In the genomic region with DNA sequence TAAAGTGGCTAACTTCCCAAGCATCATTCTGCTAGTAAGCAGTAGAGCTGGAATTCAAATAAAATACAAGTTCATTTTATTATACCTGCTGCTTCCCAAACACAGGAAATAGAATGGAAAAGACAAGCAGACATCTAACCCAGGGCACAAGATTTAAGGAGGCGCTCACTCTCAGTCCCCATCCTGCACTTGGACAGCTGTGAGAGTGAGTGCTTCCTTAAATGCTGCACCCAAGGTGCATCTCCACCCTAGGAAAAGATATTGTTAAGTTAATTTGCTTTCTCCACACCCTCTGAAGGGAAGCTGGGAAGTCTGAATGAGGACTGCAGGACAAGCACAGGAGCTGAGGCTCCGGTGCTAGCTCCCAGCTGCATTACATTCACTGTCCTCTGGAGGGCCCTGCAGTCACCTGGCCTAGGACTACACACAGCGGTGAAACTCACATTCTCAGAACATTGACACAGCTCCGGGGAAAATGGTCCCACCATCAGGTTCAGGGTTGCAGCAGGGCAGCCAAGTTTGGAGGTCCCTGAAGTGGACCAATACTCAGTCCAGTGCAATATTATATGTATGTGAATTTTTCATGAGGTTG, we compare ENCODE assay signal across 9 cellular contexts. TPM values are rescaled to one million over a fixed set of nuclear protein-coding genes. Genes with fewer than 3 reads are reported as not detected.
A peak's percentile ranks its signal among the peaks of the same experiment; 100 is the strongest.
DNase-seq lines count a peak whose midpoint lies in the region; ATAC-seq, FAIRE-seq and TF ChIP-seq lines count a peak whose summit lies in the region.
"Had no signal": no experiment of that assay in that cellular context is flagged by ENCODE, and none has a peak within 500 bp of the region (broad histone marks: within the 10 kb centered on the region; RNA-seq: fewer than 3 reads in every experiment).

No MANE protein-coding gene starts in this region.

- H3K4me3 ChIP-seq in K562, result no peak overlapping the region
- H3K4me3 ChIP-seq in naive thymus-derived CD4-positive, alpha-beta T cell (ENCODE audit: low read length), result no peak overlapping the region

- no peak for TF ChIP-seq POLR2A in K562 (conservative IDR thresholded peaks at IDR 0.05)

- TF ChIP-seq CTCF in K562 (IDR thresholded peaks at IDR 0.05 in 2 of 3, conservative IDR thresholded peaks at IDR 0.05 in 1 of 3; ENCODE audit: insufficient read depth in 2 of 3, low read depth in 1 of 3, low read length in 3 of 3), result peak; percentile 47 to 60 (median 50)

- POLR2A ChIA-PET in K562 (lab: Yijun Ruan, JAX), result interaction anchor here (0.6 to 1.2 kb wide), 4 partner anchors 10 to 933 kb away, joined by 3 to 5 read pairs (median 3); no protein-coding TSS in a partner anchor
- POLR2A ChIA-PET in naive thymus-derived CD4-positive, alpha-beta T cell (lab: Charles Lee), result no interaction called here

- H3K36me3 ChIP-seq in K562 (ENCODE audit: control insufficient read depth, insufficient read depth, low read length), result peaks cover 21% of the 10 kb centered on the region; the same call in 2 of the 3 replicates
- peaks cover 0 to 34% (median 0%) of the 10 kb centered on the region in 3 experiments for H3K36me3 ChIP-seq in naive thymus-derived CD4-positive, alpha-beta T cell (ENCODE audit: control insufficient read depth in 2 of 3, insufficient read depth in 3 of 3, low read length in 3 of 3)

- TF ChIP-seq EP300 in Ishikawa (IDR thresholded peaks at IDR 0.05; ENCODE audit: borderline replicate concordance) (no peak), K562 (IDR thresholded peaks at IDR 0.05; ENCODE audit: low read length) (no peak)

- H3K79me2 ChIP-seq in K562 (ENCODE audit: control insufficient read depth, insufficient read depth, low read length), result no peaks in the 10 kb centered on the region

- peak; percentile 64 for TF ChIP-seq RAD21 in Ishikawa (IDR thresholded peaks at IDR 0.05; ENCODE audit: low read depth)
- no peak for TF ChIP-seq RAD21 in K562 (CRISPR knock-in tag; conservative IDR thresholded peaks at IDR 0.05 in 1 of 2, IDR thresholded peaks at IDR 0.05 in 1 of 2)

- H3K27ac ChIP-seq in K562 (ENCODE audit: extremely low read depth, low read depth, low read length), result no peak overlapping the region
- H3K27ac ChIP-seq in naive thymus-derived CD4-positive, alpha-beta T cell (ENCODE audit: low read depth, low read length), result no peak overlapping the region

- no peaks in the 10 kb centered on the region for H3K9me1 ChIP-seq in K562 (ENCODE audit: control insufficient read depth, insufficient read depth, low read length)

- H3K27me3 Mint-ChIP-seq in naive thymus-derived CD4-positive, alpha-beta T cell, result no peaks in the 10 kb centered on the region
- H3K27me3 Mint-ChIP-seq: T-cell had no signal

- H3K4me1 ChIP-seq in K562 (replicated peaks in 1 of 2; ENCODE audit: control insufficient read depth in 2 of 2, insufficient read depth in 2 of 2, low read length in 2 of 2), result no peaks in the 10 kb centered on the region
- H3K4me1 ChIP-seq in naive thymus-derived CD4-positive, alpha-beta T cell (ENCODE audit: control insufficient read depth in 2 of 2, insufficient read depth in 2 of 2, low read length in 2 of 2), result no peaks in the 10 kb centered on the region

- peak; percentile 11 for FAIRE-seq in K562 (lab: Jason Lieb, UNC)

- DNase-seq in GDM1 (lab: John Stamatoyannopoulos, UW) (peak; percentile 12), K562 (ENCODE audit: extremely low read depth in 1 of 4, low spot score in 3 of 4) (peak; percentile 26 to 35 (median 32)), mesenteric fat pad (ENCODE audit: low spot score) (no peak), NCI-H524 treated with DMSO at 0.1 percent for 48 hours (lab: John Stamatoyannopoulos, UW) (no peak), epidermal melanocyte (ENCODE audit: insufficient read length, low spot score) (no peak)
- peak in 2 of 9 donors; percentile 10 to 21 for DNase-seq in naive thymus-derived CD4-positive, alpha-beta T cell
- DNase-seq: left cardiac atrium had no signal

- in situ Hi-C loops in K562 (cut with MboI), result no loop called here

- no peak overlapping the region for H3K4me2 ChIP-seq in K562 (ENCODE audit: insufficient read depth, low read length)

- H3K9me3 Mint-ChIP-seq in naive thymus-derived CD4-positive, alpha-beta T cell, result no peaks in the 10 kb centered on the region
- H3K9me3 Mint-ChIP-seq: T-cell had no signal

- intact Hi-C loops in K562 (cut with micrococcal nuclease), result no loop called here
- intact Hi-C loops in naive thymus-derived CD4-positive, alpha-beta T cell (cut with micrococcal nuclease), result loop anchor here in 1 of 2 donors (1.0 to 2.0 kb wide), 2 partner anchors 15 to 226 kb away; a partner anchor contains a TSS

- H4K20me1 ChIP-seq in K562 (replicated peaks; ENCODE audit: control insufficient read depth, insufficient read depth, low read length), result no peaks in the 10 kb centered on the region

- BruUV-seq in K562 (replicated peaks; lab: Mats Ljungman, UMichigan), result no TSS peak

- H3K27me3 ChIP-seq in K562 (ENCODE audit: control insufficient read depth in 2 of 2, insufficient read depth in 2 of 2, low read length in 2 of 2), result no peaks in the 10 kb centered on the region
- no peaks in the 10 kb centered on the region for H3K27me3 ChIP-seq in naive thymus-derived CD4-positive, alpha-beta T cell (ENCODE audit: control insufficient read depth in 2 of 2, insufficient read depth in 2 of 2, low read length in 2 of 2)

- peak overlapping the region in 1 of 9 donors; percentile 7 for H3K27ac Mint-ChIP-seq in naive thymus-derived CD4-positive, alpha-beta T cell
- H3K27ac Mint-ChIP-seq: T-cell had no signal

- no peaks in the 10 kb centered on the region for H3K9me3 ChIP-seq in K562 (replicated peaks; ENCODE audit: control insufficient read depth, insufficient read depth, low read depth, low read length)
- no peaks in the 10 kb centered on the region for H3K9me3 ChIP-seq in naive thymus-derived CD4-positive, alpha-beta T cell (ENCODE audit: control insufficient read depth in 2 of 3, low read length in 3 of 3)

- H3K36me3 Mint-ChIP-seq in naive thymus-derived CD4-positive, alpha-beta T cell, result peaks cover 0 to 16% (median 0%) of the 10 kb centered on the region in 5 donors

- ATAC-seq in K562, result peak; percentile 93
- peak; percentile 81 for ATAC-seq in naive thymus-derived CD4-positive, alpha-beta T cell

- H3K4me3 Mint-ChIP-seq in naive thymus-derived CD4-positive, alpha-beta T cell, result no peak overlapping the region
- H3K4me3 Mint-ChIP-seq: T-cell had no signal

- H3K9ac ChIP-seq in K562 (ENCODE audit: insufficient read depth in 1 of 2, low read depth in 2 of 2, low read length in 2 of 2), result no peak overlapping the region

- CTCF ChIA-PET in K562 (lab: Yijun Ruan, JAX; ENCODE audit: low intra/inter-chr PET ratio), result interaction anchor here (0.6 kb wide), 1 partner anchor 149 kb away, joined by 6 read pairs; no protein-coding TSS in a partner anchor
- CTCF ChIA-PET in naive thymus-derived CD4-positive, alpha-beta T cell (lab: Charles Lee), result interaction anchor here (1.0 to 1.3 kb wide), 2 partner anchors 69 to 149 kb away, joined by 3 read pairs; no protein-coding TSS in a partner anchor

- no peaks in the 10 kb centered on the region for H3K4me1 Mint-ChIP-seq in naive thymus-derived CD4-positive, alpha-beta T cell

- H2AFZ ChIP-seq in K562 (ENCODE audit: low read depth, low read length), result no peak overlapping the region

- WGBS in K562 (ENCODE audit: insufficient coverage, low coverage, missing lambda C conversion rate), result 69% methylated on average over 2 of the region's 4 CpGs

RNA-seq across cellular contexts. Expression of a gene that starts 14.2 kb away (rescaled TPM):
- total RNA-seq in K562 (2011; cell fraction: chromatin; rRNA removed; ENCODE audit: low replicate concordance), result 3.2 and 4.8 TPM in 2 replicates
- total RNA-seq in K562 (2011; cell fraction: nucleolus; rRNA removed), result 1.7 and 1.8 TPM in 2 replicates
- 4.2 and 4.4 TPM in 2 replicates for total RNA-seq in K562 (2011; cell fraction: nucleoplasm; rRNA removed)
- total RNA-seq in K562 (2014; rRNA removed) (2.3 and 2.7 TPM in 2 replicates), K562 (2014; rRNA removed; fragmentation: Illumina TruSeq; extraction: Trizol) (1.3 and 1.8 TPM in 2 replicates), K562 (2015; rRNA removed; fragmentation: Illumina TruSeq; extraction: Trizol) (1.3 and 1.6 TPM in 2 replicates), K562 (2021) (8.3 and 8.6 TPM in 2 replicates), mesenteric fat pad (83.8 TPM)
- polyA plus RNA-seq in K562 (2011; rRNA removed) (2.4 and 5.2 TPM in 2 replicates), K562 (2014; fragmentation: Illumina TruSeq; extraction: Trizol) (10.1 and 11.1 TPM in 2 replicates), K562 (2014; fragmentation: Nextera tagmentation; extraction: Ambion mirVana) (1 to 10 TPM; 1.1 to 1.4 TPM), K562 (2014; rRNA removed) (5.1 and 5.4 TPM in 2 replicates)
- polyA plus RNA-seq in K562 (2011; cell fraction: cytosol; rRNA removed), result 2.8 and 5.6 TPM in 2 replicates
- polyA plus RNA-seq in K562 (2011; cell fraction: nucleus; rRNA removed), result 2.6 and 3.0 TPM in 2 replicates
- polyA plus RNA-seq in K562 (2012), result 9.0 and 17.5 TPM in 2 replicates
- 4.2 and 5.4 TPM in 2 replicates for polyA minus RNA-seq in K562 (2011; rRNA and poly(A)+ RNA removed)
- 4.4 and 4.7 TPM in 2 replicates for polyA minus RNA-seq in K562 (2011; cell fraction: cytosol; rRNA and poly(A)+ RNA removed)
- polyA minus RNA-seq in K562 (2011; cell fraction: nucleus; rRNA and poly(A)+ RNA removed), result 1.8 and 3.0 TPM in 2 replicates
- total RNA-seq in naive thymus-derived CD4-positive, alpha-beta T cell, result 10 to 100 TPM; 10.9 to 23.4 (median 13.6) TPM
- 10 to 100 TPM; 33.5 to 47.7 TPM for polyA plus RNA-seq in naive thymus-derived CD4-positive, alpha-beta T cell

RNA-seq across cellular contexts. Expression of a gene that starts 33.9 kb away (rescaled TPM):
- not detected in 2 replicates for total RNA-seq in K562 (2011; cell fraction: chromatin; rRNA removed; ENCODE audit: low replicate concordance)
- total RNA-seq in K562 (2011; cell fraction: nucleolus; rRNA removed), result not detected in 2 replicates
- total RNA-seq in K562 (2011; cell fraction: nucleoplasm; rRNA removed), result not detected in 2 replicates
- not detected in 2 replicates for total RNA-seq in K562 (2014; rRNA removed)
- total RNA-seq in K562 (2014; rRNA removed; fragmentation: Illumina TruSeq; extraction: Trizol), result not detected in 2 replicates
- total RNA-seq in K562 (2015; rRNA removed; fragmentation: Illumina TruSeq; extraction: Trizol), result not detected in 2 replicates
- total RNA-seq in K562 (2021), result not detected in 2 replicates
- polyA plus RNA-seq in K562 (2011; rRNA removed), result 0.08 TPM in 1 of 2 replicates, not detected in the other
- polyA plus RNA-seq in K562 (2011; cell fraction: cytosol; rRNA removed), result not detected in 2 replicates
- not detected in 2 replicates for polyA plus RNA-seq in K562 (2011; cell fraction: nucleus; rRNA removed)
- 0.86 and 1.0 TPM in 2 replicates for polyA plus RNA-seq in K562 (2012)
- polyA plus RNA-seq in K562 (2014; fragmentation: Illumina TruSeq; extraction: Trizol), result not detected in 2 replicates
- 1 to 10 TPM; 1.0 to 1.1 TPM for polyA plus RNA-seq in K562 (2014; fragmentation: Nextera tagmentation; extraction: Ambion mirVana)
- not detected in 2 replicates for polyA plus RNA-seq in K562 (2014; rRNA removed)
- not detected in 2 replicates for polyA minus RNA-seq in K562 (2011; rRNA and poly(A)+ RNA removed)
- polyA minus RNA-seq in K562 (2011; cell fraction: cytosol; rRNA and poly(A)+ RNA removed), result not detected in 2 replicates
- polyA minus RNA-seq in K562 (2011; cell fraction: nucleus; rRNA and poly(A)+ RNA removed), result not detected in 2 replicates
- total RNA-seq in naive thymus-derived CD4-positive, alpha-beta T cell, result under 1 TPM in 1 of 5 experiments, not detected in 4; 0.29 TPM
- under 1 TPM in 1 of 2 donors, not detected in 1; 0.83 TPM for polyA plus RNA-seq in naive thymus-derived CD4-positive, alpha-beta T cell
- not detected for total RNA-seq in mesenteric fat pad
- total RNA-seq: left cardiac atrium, T-cell had no signal

RNA-seq across cellular contexts. Expression of a gene that starts 58.3 kb away (rescaled TPM):
- 7.7 and 8.2 TPM in 2 replicates for total RNA-seq in K562 (2011; cell fraction: chromatin; rRNA removed; ENCODE audit: low replicate concordance)
- 9.3 and 10.3 TPM in 2 replicates for total RNA-seq in K562 (2011; cell fraction: nucleolus; rRNA removed)
- total RNA-seq in K562 (2011; cell fraction: nucleoplasm; rRNA removed), result 9.8 and 13.1 TPM in 2 replicates
- total RNA-seq in K562 (2014; rRNA removed) (1.3 and 2.4 TPM in 2 replicates), K562 (2014; rRNA removed; fragmentation: Illumina TruSeq; extraction: Trizol) (2.2 and 2.6 TPM in 2 replicates), K562 (2015; rRNA removed; fragmentation: Illumina TruSeq; extraction: Trizol) (1.6 and 2.0 TPM in 2 replicates), K562 (2021) (2.2 and 2.3 TPM in 2 replicates), mesenteric fat pad (8.0 TPM)
- polyA plus RNA-seq in K562 (2011; rRNA removed) (4.3 and 7.0 TPM in 2 replicates), K562 (2014; fragmentation: Illumina TruSeq; extraction: Trizol) (1.9 and 2.0 TPM in 2 replicates), K562 (2014; fragmentation: Nextera tagmentation; extraction: Ambion mirVana) (1 to 10 TPM in 1 of 2 experiments, under 1 TPM in 1; 1.00 to 2.3 TPM), K562 (2014; rRNA removed) (1.6 and 2.0 TPM in 2 replicates)
- polyA plus RNA-seq in K562 (2011; cell fraction: cytosol; rRNA removed), result 2.3 and 5.7 TPM in 2 replicates
- polyA plus RNA-seq in K562 (2011; cell fraction: nucleus; rRNA removed), result 2.8 and 3.7 TPM in 2 replicates
- 1.7 and 1.8 TPM in 2 replicates for polyA plus RNA-seq in K562 (2012)
- polyA minus RNA-seq in K562 (2011; rRNA and poly(A)+ RNA removed), result 12.1 and 18.7 TPM in 2 replicates
- 4.9 and 6.5 TPM in 2 replicates for polyA minus RNA-seq in K562 (2011; cell fraction: cytosol; rRNA and poly(A)+ RNA removed)
- 4.2 and 12.6 TPM in 2 replicates for polyA minus RNA-seq in K562 (2011; cell fraction: nucleus; rRNA and poly(A)+ RNA removed)
- 1 to 10 TPM; 2.7 to 5.8 (median 4.3) TPM for total RNA-seq in naive thymus-derived CD4-positive, alpha-beta T cell
- polyA plus RNA-seq in naive thymus-derived CD4-positive, alpha-beta T cell, result 1 to 10 TPM; 2.6 to 4.3 TPM

Comparison
In these comparisons a context has a peak if more than half of its experiments do, and no peak if none do; other contexts are left out.
1. DNase-seq: peak in GDM1 (single experiment) and K562 (4 of 4); none in mesenteric fat pad (single experiment), NCI-H524 treated with DMSO at 0.1 percent for 48 hours (single experiment) and epidermal melanocyte (single experiment).